ENCODE assay signal across 8 cellular contexts in genomic region chr1:169109561-169110134, GRCh38. TPM values are rescaled to one million over a fixed set of nuclear protein-coding genes. Genes with fewer than 3 reads are reported as not detected.
A peak's percentile ranks its signal among the peaks of the same experiment; 100 is the strongest.
DNase-seq lines count a peak whose midpoint lies in the region; ATAC-seq, FAIRE-seq and TF ChIP-seq lines count a peak whose summit lies in the region.

No MANE protein-coding gene starts in this region.

- in situ Hi-C loops in K562 (cut with MboI): no loop called here

- no peak overlapping the region for H4K91ac ChIP-seq in neuronal stem cell (ENCODE audit: low read depth, low read length, poor library complexity)

- TF ChIP-seq RAD21 in K562 (CRISPR knock-in tag; conservative IDR thresholded peaks at IDR 0.05 in 1 of 2, IDR thresholded peaks at IDR 0.05 in 1 of 2): no peak

- H3K27ac ChIP-seq in K562 (ENCODE audit: extremely low read depth, low read depth, low read length) (no peak overlapping the region), skin epidermis (peak overlapping the region in 14 of 21 experiments; percentile 18 to 86 (median 72)), neuronal stem cell (replicated peaks; ENCODE audit: low read length) (no peak overlapping the region)

- CTCF ChIA-PET in K562 (lab: Yijun Ruan, JAX; ENCODE audit: low intra/inter-chr PET ratio): no interaction called here
- CTCF ChIA-PET in activated naive CD4-positive, alpha-beta T cell treated with anti-CD3 and anti-CD28 coated beads for 36 hours (lab: Charles Lee): interaction anchor here (0.6 to 1.2 kb wide), 2 partner anchors 129 to 447 kb away, joined by 3 to 4 read pairs; no protein-coding TSS in a partner anchor

- POLR2A ChIA-PET in K562 (lab: Yijun Ruan, JAX): interaction anchor here (0.6 to 1.7 kb wide), 4 partner anchors 9 to 82 kb away, joined by 3 to 4 read pairs (median 4); no protein-coding TSS in a partner anchor

- no peak overlapping the region for H2BK15ac ChIP-seq in neuronal stem cell (ENCODE audit: low read length)

- peaks cover 0 to 15% (median 6%) of the 10 kb centered on the region in 3 donors for H3K36me3 Mint-ChIP-seq in immature natural killer cell
- peaks cover 10% of the 10 kb centered on the region for H3K36me3 Mint-ChIP-seq in activated naive CD4-positive, alpha-beta T cell treated with anti-CD3 and anti-CD28 coated beads for 36 hours (ENCODE audit: low read depth)

- intact Hi-C loops in K562 (cut with micrococcal nuclease): loop anchor here (5.0 to 10.0 kb wide), 2 partner anchors 435 to 662 kb away; no protein-coding TSS in a partner anchor
- intact Hi-C loops in activated naive CD4-positive, alpha-beta T cell treated with anti-CD3 and anti-CD28 coated beads for 36 hours (cut with micrococcal nuclease): loop anchor here (5.0 to 10.0 kb wide), 4 partner anchors 478 to 765 kb away; partner anchors contain the start of genes F5 and SELL

- H3K4me3 Mint-ChIP-seq in immature natural killer cell: peak overlapping the region; percentile 41 to 96 (median 69)
- H3K4me3 Mint-ChIP-seq in activated naive CD4-positive, alpha-beta T cell treated with anti-CD3 and anti-CD28 coated beads for 36 hours: no peak overlapping the region

- peak; percentile 70 for DNase-seq in NCI-H2107 treated with DMSO at 0.1 percent for 48 hours (lab: John Stamatoyannopoulos, UW; ENCODE audit: unreplicated experiment)
- no peak for DNase-seq in K562 (ENCODE audit: extremely low read depth in 1 of 4, low spot score in 3 of 4)
- DNase-seq in immature natural killer cell: no peak
- no peak for DNase-seq in neuronal stem cell (ENCODE audit: low spot score)
- no peak for DNase-seq in activated naive CD4-positive, alpha-beta T cell treated with anti-CD3 and anti-CD28 coated beads for 36 hours

- TF ChIP-seq CTCF in K562 (IDR thresholded peaks at IDR 0.05 in 2 of 3, conservative IDR thresholded peaks at IDR 0.05 in 1 of 3; ENCODE audit: insufficient read depth in 2 of 3, low read depth in 1 of 3, low read length in 3 of 3): no peak

- H3K4ac ChIP-seq in neuronal stem cell (ENCODE audit: low read length): no peak overlapping the region

- WGBS in K562 (ENCODE audit: insufficient coverage, low coverage, missing lambda C conversion rate): 54% methylated on average over 8 of the region's 8 CpGs
- WGBS in neuronal stem cell (ENCODE audit: extremely low coverage in 2 of 2, insufficient read length in 2 of 2, insufficient replicate concordance in 1 of 2), 2 donors: no CpG with 5 or more reads among the region's 8 CpGs

- no peak overlapping the region for H3K4me3 ChIP-seq in K562
- H3K4me3 ChIP-seq in skin epidermis: peak overlapping the region in 3 of 7 experiments; percentile 0 to 92 (median 82)
- H3K4me3 ChIP-seq in neuronal stem cell (ENCODE audit: low read length in 2 of 2): no peak overlapping the region

- H2BK12ac ChIP-seq in neuronal stem cell (ENCODE audit: low read length): no peak overlapping the region

- no TSS peak for BruUV-seq in K562 (replicated peaks; lab: Mats Ljungman, UMichigan)

- no peaks in the 10 kb centered on the region for H3K79me2 ChIP-seq in K562 (ENCODE audit: control insufficient read depth, insufficient read depth, low read length)

- H3K9me3 ChIP-seq in K562 (replicated peaks; ENCODE audit: control insufficient read depth, insufficient read depth, low read depth, low read length) (no peaks in the 10 kb centered on the region), neuronal stem cell (replicated peaks in 1 of 2; ENCODE audit: control insufficient read depth in 2 of 2, insufficient read depth in 1 of 2, low read depth in 1 of 2, low read length in 2 of 2) (no peaks in the 10 kb centered on the region)

- H3K27me3 ChIP-seq in K562 (ENCODE audit: control insufficient read depth in 2 of 2, insufficient read depth in 2 of 2, low read length in 2 of 2) (peaks cover under 1 to 16% of the 10 kb centered on the region in 2 experiments; a peak in 3 of 5 replicates), neuronal stem cell (ENCODE audit: control insufficient read depth in 3 of 3, insufficient read depth in 3 of 3, low read depth in 1 of 3, low read length in 3 of 3) (peaks cover 0 to 5% (median 0%) of the 10 kb centered on the region in 3 experiments)

- peaks cover 49% of the 10 kb centered on the region in 2 donors for H3K4me1 Mint-ChIP-seq in immature natural killer cell
- peaks cover 43% of the 10 kb centered on the region for H3K4me1 Mint-ChIP-seq in activated naive CD4-positive, alpha-beta T cell treated with anti-CD3 and anti-CD28 coated beads for 36 hours (ENCODE audit: low read depth)

- H3K27me3 Mint-ChIP-seq in immature natural killer cell (ENCODE audit: low read depth in 3 of 3): peaks cover 5 to 13% (median 6%) of the 10 kb centered on the region in 3 donors
- H3K27me3 Mint-ChIP-seq in activated naive CD4-positive, alpha-beta T cell treated with anti-CD3 and anti-CD28 coated beads for 36 hours (ENCODE audit: low read depth): peaks cover 13% of the 10 kb centered on the region

- no peak overlapping the region for H2BK5ac ChIP-seq in neuronal stem cell (ENCODE audit: low read length)

- no peak overlapping the region for H3K14ac ChIP-seq in neuronal stem cell (ENCODE audit: low read length)

- no peak for TF ChIP-seq EP300 in K562 (IDR thresholded peaks at IDR 0.05; ENCODE audit: low read length)

- no peak overlapping the region for H2AK5ac ChIP-seq in neuronal stem cell (ENCODE audit: low read depth, low read length)

- ATAC-seq in K562 (no peak), HG03108 (IDR thresholded peaks at IDR 0.05; ENCODE audit: unreplicated experiment) (no peak)

- H2AFZ ChIP-seq in K562 (ENCODE audit: low read depth, low read length): no peak overlapping the region
- H2AFZ ChIP-seq in neuronal stem cell (ENCODE audit: low read length): no peak overlapping the region

- H3K9ac ChIP-seq in K562 (ENCODE audit: insufficient read depth in 1 of 2, low read depth in 2 of 2, low read length in 2 of 2) (no peak overlapping the region), neuronal stem cell (ENCODE audit: low read depth, low read length, poor library complexity) (no peak overlapping the region)

- no peak overlapping the region for H2BK120ac ChIP-seq in neuronal stem cell (ENCODE audit: low read depth, low read length)

- H3K79me1 ChIP-seq in neuronal stem cell (ENCODE audit: low read depth, low read length): no peaks in the 10 kb centered on the region

- no peak overlapping the region for H4K8ac ChIP-seq in neuronal stem cell (ENCODE audit: low read depth, low read length)

- H3K4me1 ChIP-seq in K562 (replicated peaks in 1 of 2; ENCODE audit: control insufficient read depth in 2 of 2, insufficient read depth in 2 of 2, low read length in 2 of 2): peaks cover 3 to 18% of the 10 kb centered on the region in 2 experiments; a peak in 4 of 5 replicates
- peaks cover 17 to 27% of the 10 kb centered on the region in 2 donors for H3K4me1 ChIP-seq in neuronal stem cell (ENCODE audit: control insufficient read depth in 2 of 2, insufficient read depth in 1 of 2, low read depth in 1 of 2, low read length in 2 of 2)

- no peaks in the 10 kb centered on the region for H3K9me3 Mint-ChIP-seq in immature natural killer cell
- no peaks in the 10 kb centered on the region for H3K9me3 Mint-ChIP-seq in activated naive CD4-positive, alpha-beta T cell treated with anti-CD3 and anti-CD28 coated beads for 36 hours

- peak overlapping the region; percentile 14 to 86 (median 40) for H3K27ac Mint-ChIP-seq in immature natural killer cell
- no peak overlapping the region for H3K27ac Mint-ChIP-seq in activated naive CD4-positive, alpha-beta T cell treated with anti-CD3 and anti-CD28 coated beads for 36 hours

- FAIRE-seq in G401.6 (lab: Jason Lieb, UNC): peak; percentile 89
- no peak for FAIRE-seq in K562 (lab: Jason Lieb, UNC)

- no peak overlapping the region for H3K18ac ChIP-seq in neuronal stem cell (ENCODE audit: low read length)

- TF ChIP-seq POLR2A in K562 (conservative IDR thresholded peaks at IDR 0.05): no peak

- H3K9me1 ChIP-seq in K562 (ENCODE audit: control insufficient read depth, insufficient read depth, low read length): no peaks in the 10 kb centered on the region

- H3K4me2 ChIP-seq in K562 (ENCODE audit: insufficient read depth, low read length) (no peak overlapping the region), neuronal stem cell (ENCODE audit: insufficient read depth, low read length, poor library complexity, severe bottlenecking) (no peak overlapping the region)

- H3K23ac ChIP-seq in neuronal stem cell (ENCODE audit: low read depth, low read length, poor library complexity): no peak overlapping the region

- H3K36me3 ChIP-seq in K562 (ENCODE audit: control insufficient read depth, insufficient read depth, low read length) (no peaks in the 10 kb centered on the region), neuronal stem cell (replicated peaks in 1 of 2; ENCODE audit: control insufficient read depth in 2 of 2, insufficient read depth in 2 of 2, low read length in 2 of 2) (peaks cover 2 to 28% of the 10 kb centered on the region in 2 donors)

- H4K20me1 ChIP-seq in K562 (replicated peaks; ENCODE audit: control insufficient read depth, insufficient read depth, low read length): no peaks in the 10 kb centered on the region

TF ChIP-seq in K562, 482 proteins besides CTCF, POLR2A, EP300 and RAD21 (continues in another document):
- no peak for TF ChIP-seq BRF1 (IDR thresholded peaks at IDR 0.05; ENCODE audit: borderline replicate concordance, extremely low read depth, insufficient read length)

RNA-seq across cellular contexts. Expression of gene ATP1B1, which starts 3.2 kb away (rescaled TPM):
- 1.2 and 1.7 TPM in 2 replicates for total RNA-seq in K562 (2011; cell fraction: chromatin; rRNA removed; ENCODE audit: low replicate concordance)
- total RNA-seq in K562 (2011; cell fraction: nucleolus; rRNA removed): 1.3 and 2.3 TPM in 2 replicates
- 2.4 and 2.6 TPM in 2 replicates for total RNA-seq in K562 (2011; cell fraction: nucleoplasm; rRNA removed)
- total RNA-seq in K562 (2014; rRNA removed): 0.98 and 2.5 TPM in 2 replicates
- total RNA-seq in K562 (2014; rRNA removed; fragmentation: Illumina TruSeq; extraction: Trizol): 1.6 and 1.8 TPM in 2 replicates
- total RNA-seq in K562 (2015; rRNA removed; fragmentation: Illumina TruSeq; extraction: Trizol): 1.9 and 2.1 TPM in 2 replicates
- 3.0 TPM in 2 replicates for total RNA-seq in K562 (2021)
- polyA plus RNA-seq in K562 (2011; rRNA removed): 1.5 and 1.7 TPM in 2 replicates
- polyA plus RNA-seq in K562 (2011; cell fraction: cytosol; rRNA removed): 0.49 and 0.72 TPM in 2 replicates
- polyA plus RNA-seq in K562 (2011; cell fraction: nucleus; rRNA removed): 0.43 and 0.45 TPM in 2 replicates
- 2.1 and 3.7 TPM in 2 replicates for polyA plus RNA-seq in K562 (2012)
- 1.5 and 1.6 TPM in 2 replicates for polyA plus RNA-seq in K562 (2014; fragmentation: Illumina TruSeq; extraction: Trizol)
- 1 to 10 TPM in 1 of 2 experiments, under 1 TPM in 1; 0.76 to 1.1 TPM for polyA plus RNA-seq in K562 (2014; fragmentation: Nextera tagmentation; extraction: Ambion mirVana)
- polyA plus RNA-seq in K562 (2014; rRNA removed): 1.9 and 2.4 TPM in 2 replicates
- 2.3 and 2.8 TPM in 2 replicates for polyA minus RNA-seq in K562 (2011; rRNA and poly(A)+ RNA removed)
- polyA minus RNA-seq in K562 (2011; cell fraction: cytosol; rRNA and poly(A)+ RNA removed): 2.3 and 3.0 TPM in 2 replicates
- polyA minus RNA-seq in K562 (2011; cell fraction: nucleus; rRNA and poly(A)+ RNA removed): 0.94 and 1.00 TPM in 2 replicates
- 1 to 10 TPM; 1.2 to 9.0 (median 2.4) TPM for polyA plus RNA-seq in immature natural killer cell
- polyA plus RNA-seq in neuronal stem cell (2013, experiment 1 of 2): 33.8 TPM
- polyA plus RNA-seq in neuronal stem cell (2013, experiment 2 of 2): 36.7 TPM
- total RNA-seq in activated naive CD4-positive, alpha-beta T cell treated with anti-CD3 and anti-CD28 coated beads for 36 hours: 1 to 10 TPM; 5.6 to 6.2 TPM

Comparison
In these comparisons a context has a peak if more than half of its experiments do, and no peak if none do; other contexts are left out.
1. H3K27ac ChIP-seq: peak in skin epidermis (14 of 21); none in K562 (single experiment) and neuronal stem cell (single experiment).